ENCODE assay signal across 8 cellular contexts in genomic region chr6:15444881-15445280, GRCh38.
A peak's percentile ranks its signal among the peaks of the same experiment; 100 is the strongest.
DNase-seq lines count a peak whose midpoint lies in the region; ATAC-seq, FAIRE-seq and TF ChIP-seq lines count a peak whose summit lies in the region.

No MANE protein-coding gene starts in this region.

- H3K79me1 ChIP-seq in H9 (ENCODE audit: insufficient read depth, low read depth, low read length, poor library complexity, severe bottlenecking): peaks cover 9% of the 10 kb centered on the region
- peaks cover 7% of the 10 kb centered on the region for H3K79me1 ChIP-seq in neuronal stem cell (ENCODE audit: low read depth, low read length)

- H3K4me1 ChIP-seq in H9 (ENCODE audit: insufficient read depth, low read length) (peaks cover 20% of the 10 kb centered on the region; the same call in 1 of the 2 replicates), HepG2 (ENCODE audit: insufficient read depth, low read length) (peaks cover 15% of the 10 kb centered on the region), neuronal stem cell (ENCODE audit: control insufficient read depth in 2 of 2, insufficient read depth in 1 of 2, low read depth in 1 of 2, low read length in 2 of 2) (peaks cover 9 to 23% of the 10 kb centered on the region in 2 donors)

- H2BK20ac ChIP-seq in H9 (ENCODE audit: low read depth, low read length, poor library complexity, severe bottlenecking): no peak overlapping the region

- FAIRE-seq in HepG2 (lab: Jason Lieb, UNC): no peak

- H3K4me3 Mint-ChIP-seq in H9: no peak overlapping the region

- H3K9me3 Mint-ChIP-seq in H9: no peaks in the 10 kb centered on the region

- H3K36me3 Mint-ChIP-seq in H9 (ENCODE audit: insufficient read depth in 1 of 3, low read depth in 3 of 3): peaks cover 0 to 8% (median 0%) of the 10 kb centered on the region in 3 experiments; a peak in 3 of 7 replicates

- H4K20me1 ChIP-seq in H9 (ENCODE audit: control insufficient read depth, insufficient read depth, insufficient read length): no peaks in the 10 kb centered on the region
- H4K20me1 ChIP-seq in HepG2 (ENCODE audit: insufficient read depth, low read length): no peaks in the 10 kb centered on the region

- H3K4me2 ChIP-seq in H9 (ENCODE audit: insufficient read depth, insufficient read length, low read length) (no peak overlapping the region), HepG2 (ENCODE audit: low read depth, low read length) (no peak overlapping the region), neuronal stem cell (ENCODE audit: insufficient read depth, low read length, poor library complexity, severe bottlenecking) (no peak overlapping the region)

- peaks cover 85 to 88% of the 10 kb centered on the region in 2 experiments for H3K4me1 Mint-ChIP-seq in H9

- H3K18ac ChIP-seq in H9 (ENCODE audit: insufficient read length, low read depth, low read length) (no peak overlapping the region), neuronal stem cell (ENCODE audit: low read length) (no peak overlapping the region)

- H3K9ac ChIP-seq in H9 (ENCODE audit: extremely low read depth, insufficient read length, low read length): no peak overlapping the region
- H3K9ac ChIP-seq in HepG2 (ENCODE audit: insufficient read depth, low read depth, low read length): no peak overlapping the region
- no peak overlapping the region for H3K9ac ChIP-seq in neuronal stem cell (ENCODE audit: low read depth, low read length, poor library complexity)

- H3K4ac ChIP-seq in H9 (ENCODE audit: low read depth, low read length): no peak overlapping the region
- no peak overlapping the region for H3K4ac ChIP-seq in neuronal stem cell (ENCODE audit: low read length)

- H3K9me3 ChIP-seq in H9 (ENCODE audit: control insufficient read depth, low read depth, low read length) (no peaks in the 10 kb centered on the region), HepG2 (ENCODE audit: low read length) (no peaks in the 10 kb centered on the region), neuronal stem cell (replicated peaks in 1 of 2; ENCODE audit: control insufficient read depth in 2 of 2, insufficient read depth in 1 of 2, low read depth in 1 of 2, low read length in 2 of 2) (no peaks in the 10 kb centered on the region)

- H3K23ac ChIP-seq in H9 (ENCODE audit: insufficient read length, low read depth, low read length): no peak overlapping the region
- H3K23ac ChIP-seq in neuronal stem cell (ENCODE audit: low read depth, low read length, poor library complexity): no peak overlapping the region

- no peak overlapping the region for H3T11ph ChIP-seq in H9 (ENCODE audit: low read length)

- no peak overlapping the region for H4K5ac ChIP-seq in H9 (ENCODE audit: insufficient read length, low read depth, low read length)

- H2BK12ac ChIP-seq in H9 (ENCODE audit: insufficient read length, low read depth, low read length) (no peak overlapping the region), neuronal stem cell (ENCODE audit: low read length) (no peak overlapping the region)

- TF ChIP-seq RAD21 in HepG2 (CRISPR knock-in tag; IDR thresholded peaks at IDR 0.05): no peak

- peaks cover 90% of the 10 kb centered on the region for H3K79me2 ChIP-seq in H9 (ENCODE audit: insufficient read depth, low read length)
- H3K79me2 ChIP-seq in HepG2 (ENCODE audit: insufficient read depth, low read length): peaks cover 13% of the 10 kb centered on the region

- CTCF ChIA-PET in HepG2 (lab: Yijun Ruan, JAX; ENCODE audit: low intra/inter-chr PET ratio, low total read pairs): no interaction called here

- in situ Hi-C loops in HepG2 (cut with HindIII; ENCODE audit: extremely low pct_ligation_motif_present, low pct_unique_long_range_greater_than_20kb): no loop called here

- H3K23me2 ChIP-seq in H9 (ENCODE audit: insufficient read length, low read depth, low read length, poor library complexity, severe bottlenecking): no peaks in the 10 kb centered on the region

- TF ChIP-seq EP300 in HepG2 (IDR thresholded peaks at IDR 0.05; ENCODE audit: low read depth in 2 of 2, low read length in 2 of 2) (no peak), HepG2 (CRISPR knock-in tag; IDR thresholded peaks at IDR 0.05; ENCODE audit: borderline replicate concordance) (no peak)

- no TSS peak for BruUV-seq in HepG2 (replicated peaks; lab: Mats Ljungman, UMichigan)

- H3K27me3 Mint-ChIP-seq in H9 (ENCODE audit: low read depth): no peaks in the 10 kb centered on the region

- H2BK15ac ChIP-seq in H9 (ENCODE audit: low read depth, low read length) (no peak overlapping the region), neuronal stem cell (ENCODE audit: low read length) (no peak overlapping the region)

- H4K91ac ChIP-seq in H9 (ENCODE audit: insufficient read length, low read depth, low read length) (no peak overlapping the region), neuronal stem cell (ENCODE audit: low read depth, low read length, poor library complexity) (no peak overlapping the region)

- no peaks in the 10 kb centered on the region for H3K36me3 ChIP-seq in HepG2 (replicated peaks in 1 of 2; ENCODE audit: control insufficient read depth in 1 of 2, insufficient read depth in 2 of 2, low read length in 2 of 2)
- peaks cover 0 to 7% of the 10 kb centered on the region in 2 donors for H3K36me3 ChIP-seq in neuronal stem cell (replicated peaks in 1 of 2; ENCODE audit: control insufficient read depth in 2 of 2, insufficient read depth in 2 of 2, low read length in 2 of 2)

- no peak overlapping the region for H2AK5ac ChIP-seq in H9 (ENCODE audit: insufficient read length, low read length)
- H2AK5ac ChIP-seq in neuronal stem cell (ENCODE audit: low read depth, low read length): no peak overlapping the region

- H2BK120ac ChIP-seq in H9 (ENCODE audit: low read depth, low read length, poor library complexity, severe bottlenecking): no peak overlapping the region
- H2BK120ac ChIP-seq in neuronal stem cell (ENCODE audit: low read depth, low read length): no peak overlapping the region

- H3K56ac ChIP-seq in H9 (ENCODE audit: insufficient read length, low read depth, low read length): no peak overlapping the region

- TF ChIP-seq CTCF in H9 (conservative IDR thresholded peaks at IDR 0.05) (peak; percentile 35; the same call in 2 of the 3 replicates), HepG2 (CRISPR knock-in tag; IDR thresholded peaks at IDR 0.05) (peak; percentile 52)

- DNase-seq in COR-L47 (lab: John Stamatoyannopoulos, UW) (peak; percentile 69), H9 (no peak), OCI-M1 (lab: John Stamatoyannopoulos, UW) (peak; percentile 23), HepG2 (ENCODE audit: low spot score) (peak; percentile 52), neuronal stem cell (ENCODE audit: low spot score) (no peak), DMS114 treated with DMSO at 0.1 percent for 48 hours (lab: John Stamatoyannopoulos, UW; ENCODE audit: unreplicated experiment) (no peak)

- WGBS in H9 (ENCODE audit: extremely low coverage, insufficient read length, low lambda C conversion rate): no CpG with 5 or more reads among the region's 3 CpGs
- WGBS in HepG2 (ENCODE audit: low lambda C conversion rate): 98% methylated on average over 3 of the region's 3 CpGs
- no CpG with 5 or more reads among the region's 3 CpGs for WGBS in neuronal stem cell (ENCODE audit: extremely low coverage in 2 of 2, insufficient read length in 2 of 2, insufficient replicate concordance in 1 of 2), 2 donors

- H2BK5ac ChIP-seq in H9 (ENCODE audit: insufficient read length, low read length) (no peak overlapping the region), neuronal stem cell (ENCODE audit: low read length) (no peak overlapping the region)

- no peak overlapping the region for H3K27ac ChIP-seq in H9 (ENCODE audit: insufficient read length, low read depth, low read length)
- no peak overlapping the region for H3K27ac ChIP-seq in HepG2 (ENCODE audit: extremely low read length, insufficient read depth, low read length)
- H3K27ac ChIP-seq in neuronal stem cell (replicated peaks; ENCODE audit: low read length): no peak overlapping the region

- H2AFZ ChIP-seq in H9 (ENCODE audit: low read length) (no peak overlapping the region), HepG2 (ENCODE audit: low read length) (no peak overlapping the region), neuronal stem cell (ENCODE audit: low read length) (no peak overlapping the region)

- peak; percentile 56; the same call in 2 of the 3 replicates for ATAC-seq in HepG2
- no peak for ATAC-seq in HG02938 (IDR thresholded peaks at IDR 0.05; ENCODE audit: unreplicated experiment)
- no peak for ATAC-seq in HG03280 (IDR thresholded peaks at IDR 0.05; ENCODE audit: unreplicated experiment)

- H4K8ac ChIP-seq in H9 (replicated peaks; ENCODE audit: insufficient read length, low read depth, low read length): no peak overlapping the region
- no peak overlapping the region for H4K8ac ChIP-seq in neuronal stem cell (ENCODE audit: low read depth, low read length)

- H3K27ac Mint-ChIP-seq in H9: no peak overlapping the region

- intact Hi-C loops in HepG2 (cut with micrococcal nuclease; ENCODE audit: unreplicated experiment): loop anchor here (5.0 kb wide), 2 partner anchors 53 to 198 kb away; partner anchors contain the start of gene JARID2

- H3K14ac ChIP-seq in H9 (ENCODE audit: insufficient read depth, low read length) (no peak overlapping the region), neuronal stem cell (ENCODE audit: low read length) (no peak overlapping the region)

- TF ChIP-seq POLR2A in HepG2 (IDR thresholded peaks at IDR 0.05; ENCODE audit: insufficient read depth in 1 of 2, low read depth in 2 of 2, low read length in 2 of 2): no peak

- POLR2A ChIA-PET in HepG2 (lab: Yijun Ruan, JAX): no interaction called here

- no peak overlapping the region for H3K4me3 ChIP-seq in HepG2 (replicated peaks in 1 of 3; ENCODE audit: insufficient read depth in 1 of 3, low read depth in 2 of 3, low read length in 3 of 3)
- H3K4me3 ChIP-seq in neuronal stem cell (ENCODE audit: low read length in 2 of 2): no peak overlapping the region

- no peaks in the 10 kb centered on the region for H3K27me3 ChIP-seq in H9 (ENCODE audit: insufficient read depth, low read length)
- H3K27me3 ChIP-seq in HepG2 (ENCODE audit: control insufficient read depth in 1 of 2, insufficient read depth in 2 of 2, low read length in 2 of 2): no peaks in the 10 kb centered on the region
- H3K27me3 ChIP-seq in neuronal stem cell (ENCODE audit: control insufficient read depth in 3 of 3, insufficient read depth in 3 of 3, low read depth in 1 of 3, low read length in 3 of 3): no peaks in the 10 kb centered on the region

TF ChIP-seq in HepG2, 621 proteins besides CTCF, POLR2A, EP300 and RAD21:
- peak; percentile 51 for TF ChIP-seq STAG1 (CRISPR knock-in tag; IDR thresholded peaks at IDR 0.05)
- no peak for TF ChIP-seq ZNF547 (CRISPR knock-in tag; IDR thresholded peaks at IDR 0.05)

Comparison
In these comparisons a context has a peak if more than half of its experiments do, and no peak if none do; other contexts are left out.
1. DNase-seq: peak in COR-L47 (single experiment), OCI-M1 (single experiment) and HepG2 (single experiment); none in H9 (single experiment), neuronal stem cell (single experiment) and DMS114 treated with DMSO at 0.1 percent for 48 hours (single experiment).